19 cellular contexts compared by ENCODE assay signal in genomic region chr20:24632581-24632980, GRCh38.
DNase-seq lines count a peak whose midpoint lies in the region; FAIRE-seq and TF ChIP-seq lines count a peak whose summit lies in the region.
"Had no signal": no experiment of that assay in that cellular context is flagged by ENCODE, and none has a peak within 500 bp of the region (broad histone marks: within the 10 kb centered on the region; RNA-seq: fewer than 3 reads in every experiment).

No MANE protein-coding gene starts in this region.

- no peak overlapping the region for H2BK15ac ChIP-seq in H9 (ENCODE audit: low read depth, low read length)

- no peak overlapping the region for H3K18ac ChIP-seq in H9 (ENCODE audit: insufficient read length, low read depth, low read length)

- no peaks in the 10 kb centered on the region for H3K79me1 ChIP-seq in H9 (ENCODE audit: insufficient read depth, low read depth, low read length, poor library complexity, severe bottlenecking)

- H3K9ac ChIP-seq in H9 (ENCODE audit: extremely low read depth, insufficient read length, low read length) (no peak overlapping the region), astrocyte (ENCODE audit: low read length) (no peak overlapping the region)

- H3K27ac ChIP-seq in H9 (ENCODE audit: insufficient read length, low read depth, low read length) (no peak overlapping the region), astrocyte (ENCODE audit: low read depth, low read length) (no peak overlapping the region)
- H3K27ac ChIP-seq: PC-9, RWPE1 had no signal

- H2BK5ac ChIP-seq in H9 (ENCODE audit: insufficient read length, low read length) = no peak overlapping the region

- H3K4me2 ChIP-seq in H9 (ENCODE audit: insufficient read depth, insufficient read length, low read length) (no peak overlapping the region), astrocyte (ENCODE audit: low read length) (peak overlapping the region; percentile 12)
- H3K4me2 ChIP-seq: PC-9 had no signal

- peaks cover 47 to 49% of the 10 kb centered on the region in 2 experiments for H3K4me1 Mint-ChIP-seq in H9
- H3K4me1 Mint-ChIP-seq in astrocyte (ENCODE audit: low read depth, unreplicated experiment) = peaks cover 22% of the 10 kb centered on the region
- peaks cover 12% of the 10 kb centered on the region for H3K4me1 Mint-ChIP-seq in osteocyte (ENCODE audit: unreplicated experiment)
- peaks cover 28% of the 10 kb centered on the region for H3K4me1 Mint-ChIP-seq in CD14-positive monocyte

- DNase-seq in NCI-H82 (lab: John Stamatoyannopoulos, UW) (peak; percentile 65), NCI-H82 treated with DMSO at 0.1 percent for 48 hours (lab: John Stamatoyannopoulos, UW; ENCODE audit: unreplicated experiment) (no peak), H9 (peak; percentile 8), astrocyte (ENCODE audit: low read depth) (no peak), osteocyte (ENCODE audit: extremely low spot score, unreplicated experiment) (peak; percentile 30), CD14-positive monocyte (ENCODE audit: low spot score) (no peak), DMS153 (lab: John Stamatoyannopoulos, UW) (no peak), NCI-H1694 treated with DMSO at 0.1 percent for 48 hours (lab: John Stamatoyannopoulos, UW) (no peak)
- DNase-seq: 8988T; BE2C; CD4-positive, alpha-beta T cell; H7; NCI-H1105; NCI-H1694; NCI-H2107; PC-9; SIG-M5 had no signal

- H3K4me3 Mint-ChIP-seq in H9 (no peak overlapping the region), astrocyte (ENCODE audit: unreplicated experiment) (no peak overlapping the region), osteocyte (ENCODE audit: unreplicated experiment) (no peak overlapping the region), CD14-positive monocyte (no peak overlapping the region)
- H3K4me3 Mint-ChIP-seq: CD4-positive, alpha-beta T cell had no signal

- H4K91ac ChIP-seq in H9 (ENCODE audit: insufficient read length, low read depth, low read length) = no peak overlapping the region

- FAIRE-seq in astrocyte (lab: Jason Lieb, UNC) = no peak
- FAIRE-seq: K562 had no signal

- H3K27ac Mint-ChIP-seq in H9 (0 out of 7 replicates have a peak overlapping the region, but pooled peaks of 1 of the 3 experiments have one; percentile 25), astrocyte (ENCODE audit: unreplicated experiment) (no peak overlapping the region), osteocyte (ENCODE audit: unreplicated experiment) (no peak overlapping the region), CD14-positive monocyte (no peak overlapping the region)
- H3K27ac Mint-ChIP-seq: CD4-positive, alpha-beta T cell had no signal

- H4K8ac ChIP-seq in H9 (replicated peaks; ENCODE audit: insufficient read length, low read depth, low read length) = no peak overlapping the region

- H4K20me1 ChIP-seq in H9 (ENCODE audit: control insufficient read depth, insufficient read depth, insufficient read length) (no peaks in the 10 kb centered on the region), astrocyte (ENCODE audit: insufficient read depth, low read length) (no peaks in the 10 kb centered on the region)

- H3K9me3 ChIP-seq in H9 (ENCODE audit: control insufficient read depth, low read depth, low read length) (no peaks in the 10 kb centered on the region), astrocyte (ENCODE audit: insufficient read depth, low read depth, low read length) (no peaks in the 10 kb centered on the region)
- H3K9me3 ChIP-seq: BE2C had no signal

- no CpG with 5 or more reads among the region's 7 CpGs for WGBS in H9 (ENCODE audit: extremely low coverage, insufficient read length, low lambda C conversion rate)

- H3K4me1 ChIP-seq in H9 (ENCODE audit: insufficient read depth, low read length) (peaks cover 13% of the 10 kb centered on the region; the same call in 1 of the 2 replicates), astrocyte (ENCODE audit: insufficient read depth, low read length) (peaks cover 24% of the 10 kb centered on the region)

- no peak overlapping the region for H2BK20ac ChIP-seq in H9 (ENCODE audit: low read depth, low read length, poor library complexity, severe bottlenecking)

- H3K36me3 Mint-ChIP-seq in H9 (ENCODE audit: insufficient read depth in 1 of 3, low read depth in 3 of 3) (peaks cover 0 to 5% (median 0%) of the 10 kb centered on the region in 3 experiments; a peak in 2 of 7 replicates), astrocyte (ENCODE audit: low read depth, unreplicated experiment) (peaks cover 7% of the 10 kb centered on the region), osteocyte (ENCODE audit: unreplicated experiment) (no peaks in the 10 kb centered on the region), CD14-positive monocyte (no peaks in the 10 kb centered on the region)

- H3K23me2 ChIP-seq in H9 (ENCODE audit: insufficient read length, low read depth, low read length, poor library complexity, severe bottlenecking) = no peaks in the 10 kb centered on the region

- no peak overlapping the region for H3K4ac ChIP-seq in H9 (ENCODE audit: low read depth, low read length)

- no peak overlapping the region for H2BK12ac ChIP-seq in H9 (ENCODE audit: insufficient read length, low read depth, low read length)

- no peak overlapping the region for H3K14ac ChIP-seq in H9 (ENCODE audit: insufficient read depth, low read length)

- TF ChIP-seq CTCF in H9 (conservative IDR thresholded peaks at IDR 0.05) = no peak
- TF ChIP-seq CTCF in astrocyte (IDR thresholded peaks at IDR 0.05; ENCODE audit: insufficient read depth, low read depth, low read length) = no peak
- no peak for TF ChIP-seq CTCF in osteocyte (IDR thresholded peaks at IDR 0.05)
- no peak for TF ChIP-seq CTCF in CD14-positive monocyte (IDR thresholded peaks at IDR 0.05)

- H4K5ac ChIP-seq in H9 (ENCODE audit: insufficient read length, low read depth, low read length) = no peak overlapping the region

- H3K36me3 ChIP-seq in astrocyte (ENCODE audit: insufficient read depth, low read length) = no peaks in the 10 kb centered on the region
- H3K36me3 ChIP-seq: BE2C had no signal

- H3T11ph ChIP-seq in H9 (ENCODE audit: low read length) = no peak overlapping the region

- H2BK120ac ChIP-seq in H9 (ENCODE audit: low read depth, low read length, poor library complexity, severe bottlenecking) = no peak overlapping the region

- H3K56ac ChIP-seq in H9 (ENCODE audit: insufficient read length, low read depth, low read length) = no peak overlapping the region

- H3K79me2 ChIP-seq in H9 (ENCODE audit: insufficient read depth, low read length) = no peaks in the 10 kb centered on the region
- no peaks in the 10 kb centered on the region for H3K79me2 ChIP-seq in astrocyte (ENCODE audit: insufficient read depth, low read length)

- H3K9me3 Mint-ChIP-seq in H9 (no peaks in the 10 kb centered on the region; a peak in 2 of 5 replicates), astrocyte (ENCODE audit: unreplicated experiment) (peaks cover 3% of the 10 kb centered on the region), osteocyte (ENCODE audit: unreplicated experiment) (no peaks in the 10 kb centered on the region), CD14-positive monocyte (no peaks in the 10 kb centered on the region)
- H3K9me3 Mint-ChIP-seq: CD4-positive, alpha-beta T cell had no signal

- intact Hi-C loops in CD14-positive monocyte (cut with micrococcal nuclease) = no loop called here

- no peaks in the 10 kb centered on the region for H3K27me3 Mint-ChIP-seq in H9 (ENCODE audit: low read depth)
- H3K27me3 Mint-ChIP-seq in astrocyte (ENCODE audit: low read depth, unreplicated experiment) = peaks cover 2% of the 10 kb centered on the region
- no peaks in the 10 kb centered on the region for H3K27me3 Mint-ChIP-seq in osteocyte (ENCODE audit: unreplicated experiment)
- peaks cover 2 to 9% (median 4%) of the 10 kb centered on the region in 3 donors for H3K27me3 Mint-ChIP-seq in CD14-positive monocyte (ENCODE audit: low read depth in 3 of 3)
- H3K27me3 Mint-ChIP-seq: CD4-positive, alpha-beta T cell had no signal

- H3K27me3 ChIP-seq in H9 (ENCODE audit: insufficient read depth, low read length) = no peaks in the 10 kb centered on the region
- H3K27me3 ChIP-seq in astrocyte (ENCODE audit: insufficient read depth, low read length) = no peaks in the 10 kb centered on the region
- H3K27me3 ChIP-seq: BE2C had no signal

- no peak overlapping the region for H3K4me3 ChIP-seq in astrocyte (ENCODE audit: insufficient read depth, low read depth, low read length)
- H3K4me3 ChIP-seq: K562, PC-9 had no signal

- H2AK5ac ChIP-seq in H9 (ENCODE audit: insufficient read length, low read length) = no peak overlapping the region

- H3K23ac ChIP-seq in H9 (ENCODE audit: insufficient read length, low read depth, low read length) = no peak overlapping the region

- H2AFZ ChIP-seq in H9 (ENCODE audit: low read length) = no peak overlapping the region
- no peak overlapping the region for H2AFZ ChIP-seq in astrocyte (ENCODE audit: low read depth, low read length)
- H2AFZ ChIP-seq: PC-9 had no signal

Comparison
In these comparisons a context has a peak if more than half of its experiments do, and no peak if none do; other contexts are left out.
1. DNase-seq: peak in NCI-H82 (single experiment), H9 (single experiment) and osteocyte (single experiment); none in NCI-H82 treated with DMSO at 0.1 percent for 48 hours (single experiment), astrocyte (single experiment), CD14-positive monocyte (single experiment), DMS153 (single experiment) and NCI-H1694 treated with DMSO at 0.1 percent for 48 hours (single experiment).